8 cellular contexts compared by ENCODE assay signal in the genomic region with DNA sequence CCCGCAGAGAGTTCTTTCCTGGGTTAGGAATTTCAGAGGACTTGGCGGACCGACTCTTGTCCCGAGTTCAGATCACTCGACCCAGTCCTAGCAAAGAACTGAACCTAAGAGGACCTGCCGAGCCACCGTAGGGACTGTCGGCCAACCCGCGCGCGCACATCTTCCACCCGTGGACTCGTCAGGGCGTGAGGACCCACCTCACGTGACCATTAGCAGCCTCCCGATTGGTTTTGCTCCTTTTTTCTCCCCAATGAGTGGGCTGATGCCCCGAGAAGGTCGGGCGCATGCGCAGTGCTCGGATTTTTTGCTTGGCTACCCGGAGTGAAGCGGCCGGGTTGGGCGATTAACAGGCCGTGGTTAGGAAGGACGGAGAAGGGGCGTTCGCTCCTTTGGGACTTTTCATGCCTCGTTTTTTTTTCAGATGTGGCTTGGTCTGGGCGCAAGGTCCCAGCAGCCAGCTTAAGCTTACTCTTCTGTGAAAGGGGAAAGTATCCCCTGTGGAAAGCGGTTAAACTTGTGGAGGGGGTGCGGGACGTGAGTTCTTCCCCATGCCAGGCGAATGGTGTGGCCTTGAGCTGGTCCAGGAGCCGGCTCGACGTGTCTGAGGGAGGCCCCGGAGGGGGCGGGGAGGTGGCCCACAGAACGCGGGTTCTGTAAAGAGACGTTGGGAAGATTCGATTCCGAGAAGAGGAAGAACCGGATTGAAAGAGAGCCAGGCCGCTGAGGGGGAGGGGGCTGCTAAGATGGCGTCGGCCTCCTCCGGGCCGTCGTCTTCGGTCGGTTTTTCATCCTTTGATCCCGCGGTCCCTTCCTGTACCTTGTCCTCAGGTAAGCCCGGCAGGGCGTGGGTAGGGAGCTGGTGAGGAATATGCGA. TPM values are rescaled to one million over a fixed set of nuclear protein-coding genes. Genes with fewer than 3 reads are reported as not detected.
DNase-seq lines count a peak whose midpoint lies in the region; ATAC-seq, FAIRE-seq and TF ChIP-seq lines count a peak whose summit lies in the region.

A gene with protein sequence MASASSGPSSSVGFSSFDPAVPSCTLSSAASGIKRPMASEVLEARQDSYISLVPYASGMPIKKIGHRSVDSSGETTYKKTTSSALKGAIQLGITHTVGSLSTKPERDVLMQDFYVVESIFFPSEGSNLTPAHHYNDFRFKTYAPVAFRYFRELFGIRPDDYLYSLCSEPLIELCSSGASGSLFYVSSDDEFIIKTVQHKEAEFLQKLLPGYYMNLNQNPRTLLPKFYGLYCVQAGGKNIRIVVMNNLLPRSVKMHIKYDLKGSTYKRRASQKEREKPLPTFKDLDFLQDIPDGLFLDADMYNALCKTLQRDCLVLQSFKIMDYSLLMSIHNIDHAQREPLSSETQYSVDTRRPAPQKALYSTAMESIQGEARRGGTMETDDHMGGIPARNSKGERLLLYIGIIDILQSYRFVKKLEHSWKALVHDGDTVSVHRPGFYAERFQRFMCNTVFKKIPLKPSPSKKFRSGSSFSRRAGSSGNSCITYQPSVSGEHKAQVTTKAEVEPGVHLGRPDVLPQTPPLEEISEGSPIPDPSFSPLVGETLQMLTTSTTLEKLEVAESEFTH (plus strand): TSS at position 299 of the 874 bp plus-strand sequence. CDS start 445 bp downstream, at position 744.

- H3K36me3 ChIP-seq in adrenal gland (replicated peaks in 1 of 2) (peaks cover 0 to 10% of the 10 kb centered on the region in 2 donors), heart left ventricle (peaks cover 0 to 18% (median 11%) of the 10 kb centered on the region in 9 donors)

- peak; percentile 94 for ATAC-seq in HG02840 (IDR thresholded peaks at IDR 0.05; ENCODE audit: low FRiP score, unreplicated experiment)
- peak; percentile 94 to 97 (median 96) for ATAC-seq in heart left ventricle

- TF ChIP-seq CTCF in adrenal gland (IDR thresholded peaks at IDR 0.05) (no peak), heart left ventricle (IDR thresholded peaks at IDR 0.05) (no peak), type B pancreatic cell (conservative IDR thresholded peaks at IDR 0.05) (no peak)

- H3K27ac Mint-ChIP-seq in type B pancreatic cell = peak within 1 kb of the TSS; percentile 100

- H3K9me3 ChIP-seq in adrenal gland (replicated peaks in 1 of 3) (no peaks in the 10 kb centered on the region), heart left ventricle (no peaks in the 10 kb centered on the region)

- H3K4me1 Mint-ChIP-seq in type B pancreatic cell (ENCODE audit: unreplicated experiment) = peaks cover 22% of the 10 kb centered on the region

- TF ChIP-seq POLR2A in GM12891 (IDR thresholded peaks at IDR 0.05; ENCODE audit: low read depth, low read length) = peak; percentile 78
- TF ChIP-seq POLR2A in adrenal gland (IDR thresholded peaks at IDR 0.05) = peak; percentile 72 to 95
- TF ChIP-seq POLR2A in heart left ventricle (IDR thresholded peaks at IDR 0.05) = peak in 1 of 2 donors; percentile 68

- DNase-seq in GM12891 (ENCODE audit: insufficient read length, low spot score) (peak; percentile 95), NCI-H146 (lab: John Stamatoyannopoulos, UW) (peak; percentile 98), T-helper 1 cell (peak; percentile 98 to 100 (median 98)), adrenal gland (peak; percentile 99 to 100 (median 100)), heart left ventricle (peak; percentile 99 to 100 (median 99)), pons (ENCODE audit: low spot score) (peak; percentile 99), type B pancreatic cell (ENCODE audit: extremely low spot score, unreplicated experiment) (peak; percentile 98)

- H3K27ac ChIP-seq in adrenal gland = peak within 1 kb of the TSS; percentile 61 to 99 (median 94)
- peak within 1 kb of the TSS; percentile 33 to 94 (median 90) for H3K27ac ChIP-seq in heart left ventricle

- peak; percentile 88 for FAIRE-seq in GM12891 (lab: Jason Lieb, UNC)

- H3K4me1 ChIP-seq in adrenal gland (replicated peaks in 1 of 2) = peaks cover 32 to 38% of the 10 kb centered on the region in 2 donors
- peaks cover 0 to 49% (median 36%) of the 10 kb centered on the region in 12 donors for H3K4me1 ChIP-seq in heart left ventricle

- H3K36me3 Mint-ChIP-seq in type B pancreatic cell = peaks cover 8% of the 10 kb centered on the region

- H3K27me3 ChIP-seq in adrenal gland (no peaks in the 10 kb centered on the region), heart left ventricle (no peaks in the 10 kb centered on the region)

- H3K4me3 ChIP-seq in adrenal gland = peak within 1 kb of the TSS; percentile 27 to 97 (median 62)
- peak within 1 kb of the TSS; percentile 58 to 90 (median 78) for H3K4me3 ChIP-seq in heart left ventricle

- no peaks in the 10 kb centered on the region for H3K9me3 Mint-ChIP-seq in type B pancreatic cell

- peak within 1 kb of the TSS; percentile 96 for H3K4me3 Mint-ChIP-seq in type B pancreatic cell

- intact Hi-C loops in adrenal gland (cut with DNase I) (loop anchor here (5.0 kb wide), 1 partner anchor 54 kb away; the partner anchor contains the start of gene PSMD4 (in 2 of the 2)), heart left ventricle (cut with DNase I) (loop anchor here in 9 of 10 donors (2.0 to 10.0 kb wide), 7 partner anchors 52 to 206 kb away; partner anchors contain the start of genes PSMD4 (in 4 of the 9) and RFX5 (in 1 of the 9))

- 0 to 1% (median 0%) methylated on average over 42 to 60 of the region's 60 CpGs for WGBS in adrenal gland, 4 donors
- WGBS in heart left ventricle, 4 donors = 0 to 1% (median 0%) methylated on average over 52 to 60 of the region's 60 CpGs

- peaks cover 3% of the 10 kb centered on the region for H3K27me3 Mint-ChIP-seq in type B pancreatic cell

TF ChIP-seq in GM12891, 5 proteins besides CTCF, POLR2A, EP300 and RAD21:
- TF ChIP-seq POU2F2 (IDR thresholded peaks at IDR 0.05; ENCODE audit: low read depth, low read length) = peak; percentile 55; the same call in 1 of the 2 replicates
- no peak for TF ChIP-seq SPI1 (IDR thresholded peaks at IDR 0.05; ENCODE audit: low read depth, low read length)
- peak; percentile 87; the same call in 1 of the 2 replicates for TF ChIP-seq TAF1 (IDR thresholded peaks at IDR 0.05; ENCODE audit: low read depth, low read length)
- TF ChIP-seq POLR2AphosphoS5 (IDR thresholded peaks at IDR 0.05; ENCODE audit: low read depth, low read length) = peak; percentile 72; the same call in 1 of the 2 replicates
- no peak for TF ChIP-seq PAX5 (IDR thresholded peaks at IDR 0.05; ENCODE audit: insufficient read depth, low read length, severe bottlenecking)
TF ChIP-seq in GM12891: peak in this region for 3.

RNA-seq across cellular contexts. Expression of the gene that starts here (rescaled TPM):
- polyA plus RNA-seq in GM12891 (2012; ENCODE audit: low read depth, missing spikeins) = 26.0 TPM
- total RNA-seq in adrenal gland (10 to 100 TPM; 28.8 to 61.7 (median 47.0) TPM), heart left ventricle (10 to 100 TPM; 28.1 to 48.8 (median 37.0) TPM), type B pancreatic cell (ENCODE audit: low replicate concordance) (69.8 and 77.3 TPM in 2 replicates)
- polyA plus RNA-seq in adrenal gland (10 to 100 TPM; 31.2 to 46.1 (median 43.7) TPM), heart left ventricle (10 to 100 TPM; 20.5 to 26.1 TPM)

Comparison
In these comparisons a context has a peak if more than half of its experiments do, and no peak if none do; other contexts are left out.
1. Peak in every context shown above with its lines: DNase-seq, ATAC-seq, H3K4me3 ChIP-seq and H3K27ac ChIP-seq.